In genomic region chr20:44548171-44548678, GRCh38 we compare ENCODE assay signal across 17 cellular contexts. TPM values are rescaled to one million over a fixed set of nuclear protein-coding genes. Genes with fewer than 3 reads are reported as not detected.
DNase-seq lines count a peak whose midpoint lies in the region; ATAC-seq and TF ChIP-seq lines count a peak whose summit lies in the region.
"Had no signal": no experiment of that assay in that cellular context is flagged by ENCODE, and none has a peak within 500 bp of the region (broad histone marks: within the 10 kb centered on the region; RNA-seq: fewer than 3 reads in every experiment).

No MANE protein-coding gene starts in this region.

- peaks cover 23% of the 10 kb centered on the region for H3K4me1 ChIP-seq in skeletal muscle satellite cell (ENCODE audit: control insufficient read depth, insufficient read depth, low read length)
- H3K4me1 ChIP-seq in suprapubic skin: peaks cover 17% of the 10 kb centered on the region
- H3K4me1 ChIP-seq in spleen: peaks cover 0 to 16% (median 0%) of the 10 kb centered on the region in 6 donors

- DNase-seq in ELR (ENCODE audit: low read depth) (peak; percentile 22), foreskin fibroblast (peak; percentile 26 to 51), suprapubic skin (ENCODE audit: low spot score in 2 of 2) (no peak), spleen (no peak)
- DNase-seq in activated T-cell treated with anti-CD3 and anti-CD28 coated beads, Interleukin-2, amount 50 U/mL, for 72 hours: no peak
- DNase-seq in activated T-helper 1 cell treated with anti-CD3 and anti-CD28 coated beads, Interleukin-12 subunit alpha, Interleukin-12 subunit beta, Interleukin-2, Interleukin-4 antibody, amounts not matched to agents 30 ng/mL and 10 ng/mL and 1 ng/mL, durations not matched to agents 14 hours and 24 hours and 36 hours (ENCODE audit: low spot score): no peak
- DNase-seq: activated B cell treated with CpG ODN at 0.5 μM for 24 hours; activated naive CD4-positive, alpha-beta T cell treated with anti-CD3 and anti-CD28 coated beads for 36 hours; BE2C; central memory CD4-positive, alpha-beta T cell; NCI-H1930 had no signal

- H3K4me1 Mint-ChIP-seq in activated T-cell treated with anti-CD3 and anti-CD28 coated beads, Interleukin-2, amount 50 U/mL, for 72 hours (ENCODE audit: low read depth): peaks cover 13% of the 10 kb centered on the region
- H3K4me1 Mint-ChIP-seq in activated T-helper 1 cell treated with anti-CD3 and anti-CD28 coated beads, Interleukin-12 subunit alpha, Interleukin-12 subunit beta, Interleukin-2, Interleukin-4 antibody, amounts not matched to agents 30 ng/mL and 10 ng/mL and 1 ng/mL, durations not matched to agents 14 hours and 24 hours and 36 hours (ENCODE audit: low read depth): peaks cover 15% of the 10 kb centered on the region
- H3K4me1 Mint-ChIP-seq: activated B cell treated with CpG ODN at 0.5 μM for 24 hours had no signal

- 23% methylated on average over 4 of the region's 4 CpGs for WGBS in suprapubic skin
- WGBS in spleen, 5 donors: 45 to 72% (median 65%) methylated on average over 4 of the region's 4 CpGs

- H3K4me2 ChIP-seq in skeletal muscle satellite cell (ENCODE audit: low read length): peak overlapping the region; percentile 23

- H3K27ac ChIP-seq in VCaP (peak overlapping the region; percentile 33), suprapubic skin (no peak overlapping the region), spleen (peak overlapping the region in 3 of 8 donors; percentile 0 to 37 (median 16))
- H3K27ac ChIP-seq: HL-60, neutrophil had no signal

- H3K9ac ChIP-seq in skeletal muscle satellite cell (ENCODE audit: low read depth, low read length): no peak overlapping the region

- H3K36me3 Mint-ChIP-seq in activated T-cell treated with anti-CD3 and anti-CD28 coated beads, Interleukin-2, amount 50 U/mL, for 72 hours (ENCODE audit: insufficient read depth in 2 of 2): no peaks in the 10 kb centered on the region
- H3K36me3 Mint-ChIP-seq in activated T-helper 1 cell treated with anti-CD3 and anti-CD28 coated beads, Interleukin-12 subunit alpha, Interleukin-12 subunit beta, Interleukin-2, Interleukin-4 antibody, amounts not matched to agents 30 ng/mL and 10 ng/mL and 1 ng/mL, durations not matched to agents 14 hours and 24 hours and 36 hours (ENCODE audit: low read depth): no peaks in the 10 kb centered on the region

- TF ChIP-seq EP300 in suprapubic skin (IDR thresholded peaks at IDR 0.05): no peak

- no peak for ATAC-seq in activated T-cell treated with anti-CD3 and anti-CD28 coated beads, Interleukin-2, amount 50 U/mL, for 72 hours (replicated peaks in 1 of 2)

- H3K9me3 ChIP-seq in skeletal muscle satellite cell (replicated peaks; ENCODE audit: low read length): no peaks in the 10 kb centered on the region
- no peaks in the 10 kb centered on the region for H3K9me3 ChIP-seq in suprapubic skin
- H3K9me3 ChIP-seq in spleen: no peaks in the 10 kb centered on the region
- H3K9me3 ChIP-seq: BE2C, HAP-1, neutrophil had no signal

- H3K4me3 ChIP-seq in foreskin fibroblast (ENCODE audit: low read depth in 1 of 2, low read length in 2 of 2) (no peak overlapping the region), skeletal muscle satellite cell (ENCODE audit: low read length) (no peak overlapping the region), suprapubic skin (no peak overlapping the region), spleen (no peak overlapping the region)
- H3K4me3 ChIP-seq: HAP-1 had no signal

- no peaks in the 10 kb centered on the region for H3K27me3 Mint-ChIP-seq in activated T-cell treated with anti-CD3 and anti-CD28 coated beads, Interleukin-2, amount 50 U/mL, for 72 hours (ENCODE audit: low read depth)
- no peaks in the 10 kb centered on the region for H3K27me3 Mint-ChIP-seq in activated T-helper 1 cell treated with anti-CD3 and anti-CD28 coated beads, Interleukin-12 subunit alpha, Interleukin-12 subunit beta, Interleukin-2, Interleukin-4 antibody, amounts not matched to agents 30 ng/mL and 10 ng/mL and 1 ng/mL, durations not matched to agents 14 hours and 24 hours and 36 hours (ENCODE audit: insufficient read depth)
- H3K27me3 Mint-ChIP-seq: stimulated activated naive CD8-positive, alpha-beta T cell treated with anti-CD3 and anti-CD28 coated beads, Interleukin-15, Interleukin-2, amounts not matched to agents 100 ng/mL and 50 ng/mL, for 24 hours had no signal

- intact Hi-C loops in activated T-helper 1 cell treated with anti-CD3 and anti-CD28 coated beads, Interleukin-12 subunit alpha, Interleukin-12 subunit beta, Interleukin-2, Interleukin-4 antibody, amounts not matched to agents 30 ng/mL and 10 ng/mL and 1 ng/mL, durations not matched to agents 14 hours and 24 hours and 36 hours (cut with micrococcal nuclease): no loop called here
- intact Hi-C loops in spleen (cut with DNase I; ENCODE audit: low total_unique reads): no loop called here

- no peaks in the 10 kb centered on the region for H3K36me3 ChIP-seq in skeletal muscle satellite cell (ENCODE audit: insufficient read depth, low read length)
- H3K36me3 ChIP-seq in suprapubic skin: no peaks in the 10 kb centered on the region
- no peaks in the 10 kb centered on the region for H3K36me3 ChIP-seq in spleen
- H3K36me3 ChIP-seq: BE2C, HAP-1, neutrophil had no signal

- no peak overlapping the region for H3K27ac Mint-ChIP-seq in activated T-cell treated with anti-CD3 and anti-CD28 coated beads, Interleukin-2, amount 50 U/mL, for 72 hours
- H3K27ac Mint-ChIP-seq in activated T-helper 1 cell treated with anti-CD3 and anti-CD28 coated beads, Interleukin-12 subunit alpha, Interleukin-12 subunit beta, Interleukin-2, Interleukin-4 antibody, amounts not matched to agents 30 ng/mL and 10 ng/mL and 1 ng/mL, durations not matched to agents 14 hours and 24 hours and 36 hours: no peak overlapping the region
- H3K27ac Mint-ChIP-seq: activated B cell treated with CpG ODN at 0.5 μM for 24 hours; activated naive CD4-positive, alpha-beta T cell treated with anti-CD3 and anti-CD28 coated beads for 36 hours; stimulated activated naive CD8-positive, alpha-beta T cell treated with anti-CD3 and anti-CD28 coated beads, Interleukin-15, Interleukin-2, amounts not matched to agents 100 ng/mL and 50 ng/mL, for 24 hours had no signal

- no peaks in the 10 kb centered on the region for H3K27me3 ChIP-seq in skeletal muscle satellite cell (ENCODE audit: control insufficient read depth, insufficient read depth, low read length)
- H3K27me3 ChIP-seq in suprapubic skin: no peaks in the 10 kb centered on the region
- no peaks in the 10 kb centered on the region for H3K27me3 ChIP-seq in spleen (replicated peaks in 1 of 7)
- H3K27me3 ChIP-seq: BE2C, neutrophil had no signal

- no peak for TF ChIP-seq CTCF in VCaP (conservative IDR thresholded peaks at IDR 0.05)
- no peak for TF ChIP-seq CTCF in foreskin fibroblast (IDR thresholded peaks at IDR 0.05; ENCODE audit: low read depth, low read length)
- TF ChIP-seq CTCF in suprapubic skin (IDR thresholded peaks at IDR 0.05): no peak
- TF ChIP-seq CTCF in spleen (IDR thresholded peaks at IDR 0.05 in 8 of 11, conservative IDR thresholded peaks at IDR 0.05 in 3 of 11): no peak

- H3K4me3 Mint-ChIP-seq in activated T-cell treated with anti-CD3 and anti-CD28 coated beads, Interleukin-2, amount 50 U/mL, for 72 hours: no peak overlapping the region
- H3K4me3 Mint-ChIP-seq in activated T-helper 1 cell treated with anti-CD3 and anti-CD28 coated beads, Interleukin-12 subunit alpha, Interleukin-12 subunit beta, Interleukin-2, Interleukin-4 antibody, amounts not matched to agents 30 ng/mL and 10 ng/mL and 1 ng/mL, durations not matched to agents 14 hours and 24 hours and 36 hours: no peak overlapping the region
- H3K4me3 Mint-ChIP-seq: activated B cell treated with CpG ODN at 0.5 μM for 24 hours; activated naive CD4-positive, alpha-beta T cell treated with anti-CD3 and anti-CD28 coated beads for 36 hours; stimulated activated naive CD8-positive, alpha-beta T cell treated with anti-CD3 and anti-CD28 coated beads, Interleukin-15, Interleukin-2, amounts not matched to agents 100 ng/mL and 50 ng/mL, for 24 hours had no signal

- no peak for TF ChIP-seq POLR2A in suprapubic skin (IDR thresholded peaks at IDR 0.05)
- no peak for TF ChIP-seq POLR2A in spleen (IDR thresholded peaks at IDR 0.05)

- H3K9me3 Mint-ChIP-seq in activated T-cell treated with anti-CD3 and anti-CD28 coated beads, Interleukin-2, amount 50 U/mL, for 72 hours: no peaks in the 10 kb centered on the region
- H3K9me3 Mint-ChIP-seq in activated T-helper 1 cell treated with anti-CD3 and anti-CD28 coated beads, Interleukin-12 subunit alpha, Interleukin-12 subunit beta, Interleukin-2, Interleukin-4 antibody, amounts not matched to agents 30 ng/mL and 10 ng/mL and 1 ng/mL, durations not matched to agents 14 hours and 24 hours and 36 hours: no peaks in the 10 kb centered on the region
- H3K9me3 Mint-ChIP-seq: activated B cell treated with CpG ODN at 0.5 μM for 24 hours; activated naive CD4-positive, alpha-beta T cell treated with anti-CD3 and anti-CD28 coated beads for 36 hours; stimulated activated naive CD8-positive, alpha-beta T cell treated with anti-CD3 and anti-CD28 coated beads, Interleukin-15, Interleukin-2, amounts not matched to agents 100 ng/mL and 50 ng/mL, for 24 hours had no signal

RNA-seq across cellular contexts. Expression of gene SERINC3, which starts 26.4 kb away (rescaled TPM):
- 88.7 and 94.8 TPM in 2 replicates for total RNA-seq in skeletal muscle satellite cell (2012; rRNA removed)
- total RNA-seq in activated T-cell treated with anti-CD3 and anti-CD28 coated beads, Interleukin-2, amount 50 U/mL, for 72 hours: 10 to 100 TPM; 85.6 to 100.0 TPM
- 51.3 and 54.6 TPM in 2 replicates for total RNA-seq in activated T-helper 1 cell treated with anti-CD3 and anti-CD28 coated beads, Interleukin-12 subunit alpha, Interleukin-12 subunit beta, Interleukin-2, Interleukin-4 antibody, amounts not matched to agents 30 ng/mL and 10 ng/mL and 1 ng/mL, durations not matched to agents 14 hours and 24 hours and 36 hours
- total RNA-seq in suprapubic skin: 100 to 1,000 TPM in 3 of 4 donors, 10 to 100 TPM in 1; 94.1 to 128 (median 113) TPM
- total RNA-seq in spleen: 100 to 1,000 TPM in 2 of 7 donors, 10 to 100 TPM in 5; 73.2 to 117 (median 90.3) TPM
- polyA plus RNA-seq in spleen: 10 to 100 TPM; 14.5 to 23.9 (median 20.8) TPM

RNA-seq across cellular contexts. Expression of gene PKIG, which starts 34.2 kb away (rescaled TPM):
- 57.3 and 74.9 TPM in 2 replicates for total RNA-seq in skeletal muscle satellite cell (2012; rRNA removed)
- total RNA-seq in activated T-cell treated with anti-CD3 and anti-CD28 coated beads, Interleukin-2, amount 50 U/mL, for 72 hours: 10 to 100 TPM; 10.3 to 13.6 TPM
- total RNA-seq in activated T-helper 1 cell treated with anti-CD3 and anti-CD28 coated beads, Interleukin-12 subunit alpha, Interleukin-12 subunit beta, Interleukin-2, Interleukin-4 antibody, amounts not matched to agents 30 ng/mL and 10 ng/mL and 1 ng/mL, durations not matched to agents 14 hours and 24 hours and 36 hours: 1.3 and 2.4 TPM in 2 replicates
- total RNA-seq in suprapubic skin (10 to 100 TPM; 17.2 to 40.8 (median 32.0) TPM), spleen (10 to 100 TPM; 37.5 to 82.6 (median 47.6) TPM)
- 10 to 100 TPM; 64.6 to 82.1 (median 74.9) TPM for polyA plus RNA-seq in spleen

Comparison
In these comparisons a context has a peak if more than half of its experiments do, and no peak if none do; other contexts are left out.
1. DNase-seq: peak in ELR (single experiment) and foreskin fibroblast (2 of 2); none in activated T-cell treated with anti-CD3 and anti-CD28 coated beads, Interleukin-2, amount 50 U/mL, for 72 hours (0 of 2), activated T-helper 1 cell treated with anti-CD3 and anti-CD28 coated beads, Interleukin-12 subunit alpha, Interleukin-12 subunit beta, Interleukin-2, Interleukin-4 antibody, amounts not matched to agents 30 ng/mL and 10 ng/mL and 1 ng/mL, durations not matched to agents 14 hours and 24 hours and 36 hours (single experiment), suprapubic skin (0 of 2) and spleen (single experiment).